ENCODE assay signal across 8 cellular contexts in genomic region chr11:65791719-65792213, GRCh38. TPM values are rescaled to one million over a fixed set of nuclear protein-coding genes. Genes with fewer than 3 reads are reported as not detected.
DNase-seq lines count a peak whose midpoint lies in the region; ATAC-seq and TF ChIP-seq lines count a peak whose summit lies in the region.

No MANE protein-coding gene starts in this region.

- peak overlapping the region; percentile 76 for H3K27ac Mint-ChIP-seq in activated naive CD4-positive, alpha-beta T cell treated with anti-CD3 and anti-CD28 coated beads, Interleukin-2, amount 10 ng/mL, durations not matched to agents 7 days and 5 days

- H3K36me3 Mint-ChIP-seq in activated naive CD4-positive, alpha-beta T cell treated with anti-CD3 and anti-CD28 coated beads, Interleukin-2, amount 10 ng/mL, durations not matched to agents 7 days and 5 days = no peaks in the 10 kb centered on the region

- no peaks in the 10 kb centered on the region for H3K9me3 Mint-ChIP-seq in activated naive CD4-positive, alpha-beta T cell treated with anti-CD3 and anti-CD28 coated beads, Interleukin-2, amount 10 ng/mL, durations not matched to agents 7 days and 5 days

- H3K4me3 Mint-ChIP-seq in activated naive CD4-positive, alpha-beta T cell treated with anti-CD3 and anti-CD28 coated beads, Interleukin-2, amount 10 ng/mL, durations not matched to agents 7 days and 5 days = no peak overlapping the region

- H3K4me1 Mint-ChIP-seq in activated naive CD4-positive, alpha-beta T cell treated with anti-CD3 and anti-CD28 coated beads, Interleukin-2, amount 10 ng/mL, durations not matched to agents 7 days and 5 days = peaks cover 56% of the 10 kb centered on the region

- DNase-seq in EL (peak; percentile 23), NCI-H510A treated with DMSO at 0.1 percent for 48 hours (lab: John Stamatoyannopoulos, UW) (peak; percentile 70), hepatic stellate cell (ENCODE audit: low spot score) (no peak), vagina (ENCODE audit: extremely low spot score in 2 of 2) (no peak)
- DNase-seq in activated naive CD4-positive, alpha-beta T cell treated with anti-CD3 and anti-CD28 coated beads, Interleukin-2, amount 10 ng/mL, durations not matched to agents 7 days and 5 days = peak; percentile 73
- DNase-seq in stimulated activated CD4-positive, alpha-beta T cell treated with anti-CD3 and anti-CD28 coated beads, Interleukin-4, amount 100 ng/mL, for 4 hours = peak; percentile 25 to 31

- ATAC-seq in GM21526 (IDR thresholded peaks at IDR 0.05; ENCODE audit: low FRiP score, unreplicated experiment) = peak; percentile 61
- no peak for ATAC-seq in HG03039 (IDR thresholded peaks at IDR 0.05; ENCODE audit: unreplicated experiment)

- H3K36me3 ChIP-seq in vagina = no peaks in the 10 kb centered on the region

- TF ChIP-seq POLR2A in vagina (IDR thresholded peaks at IDR 0.05) = no peak

- intact Hi-C loops in vagina (cut with DNase I) = no loop called here

- H3K4me1 ChIP-seq in vagina = peaks cover 35% of the 10 kb centered on the region

- CTCF ChIA-PET in activated naive CD4-positive, alpha-beta T cell treated with anti-CD3 and anti-CD28 coated beads, Interleukin-2, amount 10 ng/mL, durations not matched to agents 7 days and 5 days (lab: Charles Lee) = interaction anchor here (1.4 to 6.2 kb wide), 2 partner anchors 11 to 21 kb away, joined by 4 to 63 read pairs; partner anchors contain the start of gene AP5B1

- no peak overlapping the region for H3K4me3 ChIP-seq in vagina

- no peak for TF ChIP-seq CTCF in vagina (IDR thresholded peaks at IDR 0.05)

- H3K27me3 ChIP-seq in vagina = no peaks in the 10 kb centered on the region

- H3K27me3 Mint-ChIP-seq in activated naive CD4-positive, alpha-beta T cell treated with anti-CD3 and anti-CD28 coated beads, Interleukin-2, amount 10 ng/mL, durations not matched to agents 7 days and 5 days = peaks cover 99% of the 10 kb centered on the region

- no peak overlapping the region for H3K27ac ChIP-seq in vagina

- H3K9me3 ChIP-seq in vagina = no peaks in the 10 kb centered on the region

RNA-seq across cellular contexts. Expression of gene OVOL1, which starts 4.9 kb away (rescaled TPM):
- total RNA-seq in vagina = 17.4 TPM

RNA-seq across cellular contexts. Expression of gene AP5B1, which starts 11.0 kb away (rescaled TPM):
- 16.5 TPM for total RNA-seq in vagina

RNA-seq across cellular contexts. Expression of gene SNX32, which starts 42.0 kb away (rescaled TPM):
- total RNA-seq in vagina = 1.5 TPM

Comparison
In these comparisons a context has a peak if more than half of its experiments do, and no peak if none do; other contexts are left out.
1. DNase-seq: peak in EL (single experiment), NCI-H510A treated with DMSO at 0.1 percent for 48 hours (single experiment), activated naive CD4-positive, alpha-beta T cell treated with anti-CD3 and anti-CD28 coated beads, Interleukin-2, amount 10 ng/mL, durations not matched to agents 7 days and 5 days (single experiment) and stimulated activated CD4-positive, alpha-beta T cell treated with anti-CD3 and anti-CD28 coated beads, Interleukin-4, amount 100 ng/mL, for 4 hours (2 of 2); none in hepatic stellate cell (single experiment) and vagina (0 of 2).